8 cellular contexts compared by ENCODE assay signal in genomic region chr1:27660300-27660837, GRCh38.
DNase-seq lines count a peak whose midpoint lies in the region; ATAC-seq and TF ChIP-seq lines count a peak whose summit lies in the region.

No MANE protein-coding gene starts in this region.

- peaks cover 27% of the 10 kb centered on the region for H3K4me1 ChIP-seq in HUES48 (ENCODE audit: control insufficient read depth, insufficient read depth, low read length)
- H3K4me1 ChIP-seq in muscle layer of duodenum (ENCODE audit: control insufficient read depth in 1 of 2, insufficient read depth in 2 of 2, low read length in 2 of 2): peaks cover 3 to 26% of the 10 kb centered on the region in 2 donors

- no peak for TF ChIP-seq CTCF in AG10803 (conservative IDR thresholded peaks at IDR 0.05; ENCODE audit: low read length)
- TF ChIP-seq CTCF in cardiac fibroblast (IDR thresholded peaks at IDR 0.05; ENCODE audit: low read depth, low read length): no peak

- no peak overlapping the region for H3K27ac ChIP-seq in HUES48 (ENCODE audit: low read depth, low read length)
- peak overlapping the region; percentile 80 for H3K27ac ChIP-seq in muscle layer of duodenum (ENCODE audit: low read length)

- H3K27me3 ChIP-seq in HUES48 (ENCODE audit: control insufficient read depth, insufficient read depth, low read length): peaks cover 4% of the 10 kb centered on the region; the same call in 1 of the 2 replicates
- H3K27me3 ChIP-seq in muscle layer of duodenum (ENCODE audit: low read depth, low read length): no peaks in the 10 kb centered on the region

- peak overlapping the region; percentile 51 for H3K4me3 ChIP-seq in AG10803 (ENCODE audit: low read length)
- peak overlapping the region; percentile 50 for H3K4me3 ChIP-seq in HUES48 (ENCODE audit: low read depth, low read length)
- peak overlapping the region; percentile 32 to 39 for H3K4me3 ChIP-seq in cardiac fibroblast (replicated peaks in 1 of 2; ENCODE audit: low read depth in 2 of 2, low read length in 2 of 2)
- peak overlapping the region; percentile 55 to 62 for H3K4me3 ChIP-seq in muscle layer of duodenum (ENCODE audit: low read depth in 1 of 2, low read length in 2 of 2)

- H3K36me3 ChIP-seq in HUES48 (ENCODE audit: control insufficient read depth, insufficient read depth, low read length) (no peaks in the 10 kb centered on the region), muscle layer of duodenum (ENCODE audit: control insufficient read depth in 1 of 2, insufficient read depth in 2 of 2, low read length in 2 of 2) (no peaks in the 10 kb centered on the region)

- no peak for DNase-seq in AG10803 (ENCODE audit: low read depth)
- DNase-seq in cardiac fibroblast (ENCODE audit: low read depth in 2 of 2): no peak
- DNase-seq in RPMI8226: no peak
- no peak for DNase-seq in epidermal melanocyte (ENCODE audit: insufficient read length, low spot score)
- DNase-seq in NCI-H1694 (lab: John Stamatoyannopoulos, UW): no peak

- no peak for ATAC-seq in HG03095 (IDR thresholded peaks at IDR 0.05; ENCODE audit: unreplicated experiment)

- H3K9ac ChIP-seq in HUES48 (ENCODE audit: low read depth, low read length): no peak overlapping the region

- no peaks in the 10 kb centered on the region for H3K9me3 ChIP-seq in HUES48 (ENCODE audit: control insufficient read depth, insufficient read depth, low read length)
- no peaks in the 10 kb centered on the region for H3K9me3 ChIP-seq in muscle layer of duodenum (ENCODE audit: control insufficient read depth in 1 of 2, low read length in 2 of 2)
